Comparison of ENCODE assay signal across 8 cellular contexts in the genomic region with DNA sequence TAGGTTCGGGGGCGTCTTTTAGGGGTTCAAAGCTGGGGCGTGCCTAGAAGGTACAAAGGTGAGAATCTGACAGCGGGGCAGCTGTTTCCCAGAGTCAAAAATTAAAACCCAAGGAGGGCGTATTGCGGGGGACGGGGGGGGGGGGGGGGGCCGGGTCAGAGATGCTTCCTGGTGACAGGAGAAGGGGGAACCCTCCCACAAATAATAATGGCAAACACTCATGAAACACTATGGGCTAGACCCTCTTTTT. TPM values are rescaled to one million over a fixed set of nuclear protein-coding genes. Genes with fewer than 3 reads are reported as not detected.
DNase-seq lines count a peak whose midpoint lies in the region; ATAC-seq and TF ChIP-seq lines count a peak whose summit lies in the region.

No MANE protein-coding gene starts in this region.

- TF ChIP-seq CTCF in heart left ventricle (IDR thresholded peaks at IDR 0.05) (no peak), breast epithelium (IDR thresholded peaks at IDR 0.05) (no peak), uterus (IDR thresholded peaks at IDR 0.05) (no peak)

- H3K27me3 ChIP-seq in heart left ventricle (peaks cover 0 to 6% (median 0%) of the 10 kb centered on the region in 9 donors), breast epithelium (no peaks in the 10 kb centered on the region), uterus (no peaks in the 10 kb centered on the region)

- DNase-seq in heart left ventricle (no peak), Right ventricle myocardium inferior (ENCODE audit: missing footprints) (no peak), breast epithelium (ENCODE audit: low spot score in 2 of 2) (no peak), uterus (no peak), NCI-H524 treated with DMSO at 0.1 percent for 48 hours (lab: John Stamatoyannopoulos, UW) (no peak), ecto neural progenitor cell (ENCODE audit: low spot score) (no peak)

- H3K4me1 ChIP-seq in heart left ventricle (peaks cover 3 to 64% (median 40%) of the 10 kb centered on the region in 12 donors), breast epithelium (peaks cover 19 to 43% of the 10 kb centered on the region in 2 donors), mesodermal cell (ENCODE audit: control insufficient read depth, insufficient read depth, low read length, poor library complexity, severe bottlenecking) (peaks cover 25% of the 10 kb centered on the region), uterus (peaks cover 10 to 19% of the 10 kb centered on the region in 2 donors)

- peak overlapping the region in 10 of 12 donors; percentile 70 to 86 (median 80) for H3K27ac ChIP-seq in heart left ventricle
- H3K27ac ChIP-seq in breast epithelium = peak overlapping the region; percentile 90 to 93
- H3K27ac ChIP-seq in mesodermal cell (ENCODE audit: low read depth, low read length, severe bottlenecking) = peak overlapping the region; percentile 59
- peak overlapping the region; percentile 83 to 89 for H3K27ac ChIP-seq in uterus

- WGBS in heart left ventricle, 4 donors = 9 to 16% (median 16%) methylated on average over 6 to 8 of the region's 8 CpGs
- WGBS in mesodermal cell (ENCODE audit: insufficient coverage in 2 of 2), 2 experiments = 13% methylated on average over 3 of the region's 8 CpGs; no CpG with 5 or more reads in 1 of the 2 experiments

- H3K9me3 ChIP-seq in heart left ventricle (no peaks in the 10 kb centered on the region), breast epithelium (no peaks in the 10 kb centered on the region), mesodermal cell (ENCODE audit: control insufficient read depth, low read length) (no peaks in the 10 kb centered on the region), uterus (no peaks in the 10 kb centered on the region)

- intact Hi-C loops in heart left ventricle (cut with DNase I) (loop anchor here in 6 of 10 donors (5.0 to 10.0 kb wide), 6 partner anchors 59 to 511 kb away; a partner anchor contains a TSS), Right ventricle myocardium inferior (cut with DNase I) (loop anchor here (5.0 to 10.0 kb wide), 2 partner anchors 286 to 409 kb away; a partner anchor contains a TSS), breast epithelium (cut with DNase I; ENCODE audit: low total_unique reads) (loop anchor here (10.0 kb wide), 1 partner anchor 199 kb away; a partner anchor contains a TSS), uterus (cut with DNase I; ENCODE audit: low total_unique reads) (loop anchor here (10.0 kb wide), 1 partner anchor 59 kb away; no protein-coding TSS in a partner anchor)

- H3K36me3 ChIP-seq in heart left ventricle (no peaks in the 10 kb centered on the region), breast epithelium (no peaks in the 10 kb centered on the region), mesodermal cell (ENCODE audit: control insufficient read depth, insufficient read depth, low read length) (no peaks in the 10 kb centered on the region), uterus (no peaks in the 10 kb centered on the region)

- no peak for ATAC-seq in heart left ventricle
- ATAC-seq in Right ventricle myocardium inferior = no peak
- ATAC-seq in HG03457 (IDR thresholded peaks at IDR 0.05; ENCODE audit: unreplicated experiment) = no peak

- TF ChIP-seq POLR2A in heart left ventricle (IDR thresholded peaks at IDR 0.05) = no peak
- no peak for TF ChIP-seq POLR2A in breast epithelium (IDR thresholded peaks at IDR 0.05)
- TF ChIP-seq POLR2A in uterus (IDR thresholded peaks at IDR 0.05) = no peak

- peak overlapping the region; percentile 55 to 88 (median 78) for H3K4me3 ChIP-seq in heart left ventricle
- H3K4me3 ChIP-seq in breast epithelium = peak overlapping the region; percentile 80 to 95 (median 91)
- peak overlapping the region; percentile 76 for H3K4me3 ChIP-seq in mesodermal cell (ENCODE audit: extremely low read depth, insufficient read depth, low read length, poor library complexity, severe bottlenecking)
- H3K4me3 ChIP-seq in uterus = peak overlapping the region; percentile 62 to 95

RNA-seq across cellular contexts. Expression of a gene that starts 0.7 kb away (rescaled TPM):
- total RNA-seq in heart left ventricle (10 to 100 TPM; 11.5 to 22.1 (median 16.2) TPM), Right ventricle myocardium inferior (16.2 TPM), breast epithelium (10 to 100 TPM in 2 of 3 donors, 1 to 10 TPM in 1; 3.5 to 12.0 (median 10.2) TPM), uterus (10 to 100 TPM in 3 of 4 donors, under 1 TPM in 1; 0.26 to 57.4 (median 24.3) TPM)
- polyA plus RNA-seq in heart left ventricle = 10 to 100 TPM in 1 of 2 donors, 1 to 10 TPM in 1; 9.5 to 25.8 TPM
- polyA plus RNA-seq in mesodermal cell (2013, experiment 1 of 2) = 58.9 TPM
- polyA plus RNA-seq in mesodermal cell (2013, experiment 2 of 2) = 56.3 TPM

RNA-seq across cellular contexts. Expression of a gene that starts 42.1 kb away (rescaled TPM):
- total RNA-seq in heart left ventricle = not detected
- not detected for polyA plus RNA-seq in heart left ventricle
- not detected for total RNA-seq in Right ventricle myocardium inferior
- not detected for total RNA-seq in breast epithelium
- not detected for polyA plus RNA-seq in mesodermal cell (2013, experiment 1 of 2)
- polyA plus RNA-seq in mesodermal cell (2013, experiment 2 of 2) = not detected
- total RNA-seq in uterus = under 1 TPM in 1 of 4 donors, not detected in 3; 0.55 TPM
